Comparison of ENCODE assay signal across 13 cellular contexts in genomic region chr7:48183370-48183743, GRCh38. TPM values are rescaled to one million over a fixed set of nuclear protein-coding genes. Genes with fewer than 3 reads are reported as not detected.
DNase-seq lines count a peak whose midpoint lies in the region; ATAC-seq and TF ChIP-seq lines count a peak whose summit lies in the region.
"Had no signal": no experiment of that assay in that cellular context is flagged by ENCODE, and none has a peak within 500 bp of the region (broad histone marks: within the 10 kb centered on the region; RNA-seq: fewer than 3 reads in every experiment).

No MANE protein-coding gene starts in this region.

- H3K27ac ChIP-seq in BLaER1 treated with 17β-estradiol and CSF1 and Interleukin-3, amounts not matched to agents 10 nM and 100 nM: peak overlapping the region in 1 of 11 experiments; percentile 45; a peak in 1 of 22 replicates
- H3K27ac ChIP-seq in KMS-11 (peak overlapping the region; percentile 90), angular gyrus (ENCODE audit: low read depth, low read length) (peak overlapping the region; percentile 11), left lung (peak overlapping the region in 1 of 2 donors; percentile 11), vagina (no peak overlapping the region), tibial artery (no peak overlapping the region)
- H3K27ac ChIP-seq: SK-N-MC had no signal

- H3K9ac ChIP-seq in BLaER1 treated with 17β-estradiol and CSF1 and Interleukin-3, amounts not matched to agents 10 nM and 100 nM: no peak overlapping the region
- H3K9ac ChIP-seq in KMS-11: peak overlapping the region; percentile 43

- no peaks in the 10 kb centered on the region for H3K27me3 ChIP-seq in BLaER1 treated with 17β-estradiol and CSF1 and Interleukin-3, amounts not matched to agents 10 nM and 100 nM
- H3K27me3 ChIP-seq in KMS-11 (ENCODE audit: insufficient read depth, low read depth) (no peaks in the 10 kb centered on the region), left lung (no peaks in the 10 kb centered on the region), vagina (no peaks in the 10 kb centered on the region), tibial artery (no peaks in the 10 kb centered on the region)

- H3K79me2 ChIP-seq in KMS-11 (ENCODE audit: insufficient read depth, low read depth): no peaks in the 10 kb centered on the region

- H3K4me2 ChIP-seq in BLaER1 treated with 17β-estradiol and CSF1 and Interleukin-3, amounts not matched to agents 10 nM and 100 nM: peak overlapping the region in 8 of 11 experiments; percentile 2 to 66 (median 26); a peak in 12 of 22 replicates
- H3K4me2 ChIP-seq in KMS-11: peak overlapping the region; percentile 92

- no peaks in the 10 kb centered on the region for H4K20me1 ChIP-seq in BLaER1 treated with 17β-estradiol and CSF1 and Interleukin-3, amounts not matched to agents 10 nM and 100 nM
- no peaks in the 10 kb centered on the region for H4K20me1 ChIP-seq in KMS-11 (ENCODE audit: insufficient read depth)

- no peak for DNase-seq in left lung
- no peak for DNase-seq in A172 (ENCODE audit: low spot score)
- DNase-seq in vagina (ENCODE audit: extremely low spot score in 2 of 2): no peak
- no peak for DNase-seq in LoVo (ENCODE audit: low spot score)
- no peak for DNase-seq in tibial artery
- DNase-seq: activated CD8-positive, alpha-beta memory T cell treated with anti-CD3 and anti-CD28 coated beads, Interleukin-2, amount 50 U/mL, for 48 hours; AML-193; NCI-H1417 treated with DMSO at 0.1 percent for 48 hours; stimulated activated CD4-positive, alpha-beta T cell treated with anti-CD3 and anti-CD28 coated beads, Interleukin-4, amount 100 ng/mL, for 24 hours had no signal

- TF ChIP-seq CTCF in KMS-11 (conservative IDR thresholded peaks at IDR 0.05; ENCODE audit: low read depth, low read length) (no peak), left lung (IDR thresholded peaks at IDR 0.05) (no peak), vagina (IDR thresholded peaks at IDR 0.05) (no peak), tibial artery (IDR thresholded peaks at IDR 0.05) (no peak)

- intact Hi-C loops in left lung (cut with DNase I) (no loop called here), vagina (cut with DNase I) (no loop called here), tibial artery (cut with DNase I; ENCODE audit: low total_unique reads) (no loop called here)

- peak overlapping the region; percentile 51 for H2AFZ ChIP-seq in KMS-11 (ENCODE audit: low read depth)

- H3K4me1 ChIP-seq in BLaER1 treated with 17β-estradiol and CSF1 and Interleukin-3, amounts not matched to agents 10 nM and 100 nM: peaks cover 0 to 18% (median 9%) of the 10 kb centered on the region in 10 experiments; a peak in 13 of 20 replicates
- peaks cover 52% of the 10 kb centered on the region for H3K4me1 ChIP-seq in KMS-11 (ENCODE audit: low read depth, poor library complexity, severe bottlenecking)
- no peaks in the 10 kb centered on the region for H3K4me1 ChIP-seq in left lung
- H3K4me1 ChIP-seq in vagina: no peaks in the 10 kb centered on the region
- no peaks in the 10 kb centered on the region for H3K4me1 ChIP-seq in tibial artery

- peaks cover 0 to 12% (median 0%) of the 10 kb centered on the region in 11 experiments; a peak in 3 of 22 replicates for H3K9me3 ChIP-seq in BLaER1 treated with 17β-estradiol and CSF1 and Interleukin-3, amounts not matched to agents 10 nM and 100 nM (replicated peaks in 1 of 11)
- H3K9me3 ChIP-seq in left lung (peaks cover 0 to 3% of the 10 kb centered on the region in 2 donors), vagina (no peaks in the 10 kb centered on the region), tibial artery (no peaks in the 10 kb centered on the region)

- no peaks in the 10 kb centered on the region for H3K36me3 ChIP-seq in BLaER1 treated with 17β-estradiol and CSF1 and Interleukin-3, amounts not matched to agents 10 nM and 100 nM
- H3K36me3 ChIP-seq in KMS-11 (ENCODE audit: insufficient read depth) (no peaks in the 10 kb centered on the region), left lung (no peaks in the 10 kb centered on the region), vagina (no peaks in the 10 kb centered on the region), tibial artery (no peaks in the 10 kb centered on the region)

- ATAC-seq in left lung: peak; percentile 80

- no peak overlapping the region for H3K4me3 ChIP-seq in BLaER1 treated with 17β-estradiol and CSF1 and Interleukin-3, amounts not matched to agents 10 nM and 100 nM
- H3K4me3 ChIP-seq in KMS-11 (IDR thresholded peaks at IDR 0.05; ENCODE audit: insufficient read depth, low read depth, low read length): no peak overlapping the region
- H3K4me3 ChIP-seq in left lung: no peak overlapping the region
- H3K4me3 ChIP-seq in vagina: no peak overlapping the region
- no peak overlapping the region for H3K4me3 ChIP-seq in tibial artery
- H3K4me3 ChIP-seq: SK-N-MC had no signal

- no peak for TF ChIP-seq POLR2A in vagina (IDR thresholded peaks at IDR 0.05)

RNA-seq across cellular contexts. Expression of gene ABCA13, which starts 12.1 kb away (rescaled TPM):
- total RNA-seq in left lung: 1 to 10 TPM in 1 of 2 donors, under 1 TPM in 1; 0.55 to 2.9 TPM
- 0.62 and 0.65 TPM in 2 replicates for total RNA-seq in A172 (2014; rRNA removed; shearing (Covaris generic))
- under 0.01 TPM for total RNA-seq in vagina

Comparison
In these comparisons a context has a peak if more than half of its experiments do, and no peak if none do; other contexts are left out.
1. H3K27ac ChIP-seq: peak in KMS-11 (single experiment) and angular gyrus (single experiment); none in vagina (single experiment) and tibial artery (0 of 2).